In genomic region chr1:7366286-7366954, GRCh38 we compare ENCODE assay signal across 18 cellular contexts.
DNase-seq lines count a peak whose midpoint lies in the region; ATAC-seq and TF ChIP-seq lines count a peak whose summit lies in the region.
"Had no signal": no experiment of that assay in that cellular context is flagged by ENCODE, and none has a peak within 500 bp of the region (broad histone marks: within the 10 kb centered on the region; RNA-seq: fewer than 3 reads in every experiment).

No MANE protein-coding gene starts in this region.

- H3K4me3 ChIP-seq in Karpas-422 (ENCODE audit: low read length), result peak overlapping the region; percentile 34
- no peak overlapping the region for H3K4me3 ChIP-seq in choroid plexus epithelial cell (ENCODE audit: low read depth, low read length)
- H3K4me3 ChIP-seq in parathyroid adenoma (ENCODE audit: low read depth, low read length), result no peak overlapping the region
- H3K4me3 ChIP-seq in PC-9, result no peak overlapping the region
- H3K4me3 ChIP-seq: breast epithelium, esophagus squamous epithelium had no signal

- no peaks in the 10 kb centered on the region for H3K9me2 ChIP-seq in Karpas-422 (replicated peaks; ENCODE audit: insufficient read depth, low read length)
- H3K9me2 ChIP-seq in PC-9 (ENCODE audit: insufficient read depth), result no peaks in the 10 kb centered on the region
- H3K9me2 ChIP-seq: SK-N-SH had no signal

- CTCF ChIA-PET in PC-9 (lab: Charles Lee), result no interaction called here

- H3K9me3 ChIP-seq in Karpas-422 (ENCODE audit: low read length) (no peaks in the 10 kb centered on the region), parathyroid adenoma (ENCODE audit: control insufficient read depth, low read length) (no peaks in the 10 kb centered on the region), PC-9 (ENCODE audit: insufficient read depth, low read depth) (no peaks in the 10 kb centered on the region)
- H3K9me3 ChIP-seq: breast epithelium, esophagus squamous epithelium, SK-N-SH had no signal

- H3K27me3 Mint-ChIP-seq in natural killer cell treated with Interleukin-12 subunit alpha and Interleukin-12 subunit beta and Interleukin-15 and Interleukin-18, amount 100 ng/mL, for 72 hours, result peaks cover 4 to 6% of the 10 kb centered on the region in 2 donors
- H3K27me3 Mint-ChIP-seq: activated naive CD8-positive, alpha-beta T cell had no signal

- peaks cover 65% of the 10 kb centered on the region for H3K4me1 ChIP-seq in Karpas-422 (ENCODE audit: low read length)
- H3K4me1 ChIP-seq in parathyroid adenoma, result peaks cover 4% of the 10 kb centered on the region
- no peaks in the 10 kb centered on the region for H3K4me1 ChIP-seq in PC-9 (replicated peaks; ENCODE audit: insufficient read depth)
- H3K4me1 ChIP-seq: breast epithelium, esophagus squamous epithelium had no signal

- H3K36me3 ChIP-seq in Karpas-422 (ENCODE audit: insufficient read depth, low read length) (no peaks in the 10 kb centered on the region), parathyroid adenoma (ENCODE audit: control insufficient read depth, insufficient read depth, low read length) (no peaks in the 10 kb centered on the region), PC-9 (ENCODE audit: low read depth) (no peaks in the 10 kb centered on the region)
- H3K36me3 ChIP-seq: breast epithelium, esophagus squamous epithelium had no signal

- no peaks in the 10 kb centered on the region for H3K9me3 Mint-ChIP-seq in natural killer cell treated with Interleukin-12 subunit alpha and Interleukin-12 subunit beta and Interleukin-15 and Interleukin-18, amount 100 ng/mL, for 72 hours
- H3K9me3 Mint-ChIP-seq: activated T-cell treated with anti-CD3 and anti-CD28 coated beads, Interleukin-2, amount 50 U/mL, for 4 hours had no signal

- no peak overlapping the region for H3K27ac Mint-ChIP-seq in natural killer cell treated with Interleukin-12 subunit alpha and Interleukin-12 subunit beta and Interleukin-15 and Interleukin-18, amount 100 ng/mL, for 72 hours
- H3K27ac Mint-ChIP-seq: activated naive CD8-positive, alpha-beta T cell had no signal

- no peak for TF ChIP-seq CTCF in choroid plexus epithelial cell (conservative IDR thresholded peaks at IDR 0.05; ENCODE audit: low read depth, low read length)
- TF ChIP-seq CTCF in parathyroid adenoma (IDR thresholded peaks at IDR 0.05), result no peak
- no peak for TF ChIP-seq CTCF in PC-9 (conservative IDR thresholded peaks at IDR 0.05)

- no peaks in the 10 kb centered on the region for H3K36me3 Mint-ChIP-seq in natural killer cell treated with Interleukin-12 subunit alpha and Interleukin-12 subunit beta and Interleukin-15 and Interleukin-18, amount 100 ng/mL, for 72 hours
- H3K36me3 Mint-ChIP-seq: activated naive CD8-positive, alpha-beta T cell had no signal

- H3K27ac ChIP-seq in Karpas-422 (ENCODE audit: low read length) (peak overlapping the region; percentile 67), parathyroid adenoma (peak overlapping the region; percentile 24), PC-9 (no peak overlapping the region)
- H3K27ac ChIP-seq: breast epithelium, esophagus squamous epithelium had no signal

- H4K20me1 ChIP-seq in Karpas-422 (ENCODE audit: insufficient read depth, low read depth, low read length), result no peaks in the 10 kb centered on the region; the same call in 1 of the 2 replicates
- no peaks in the 10 kb centered on the region for H4K20me1 ChIP-seq in PC-9 (ENCODE audit: insufficient read depth)

- DNase-seq in Karpas-422, result peak; percentile 69
- DNase-seq in NCI-H345 (lab: John Stamatoyannopoulos, UW), result peak; percentile 86
- DNase-seq in choroid plexus epithelial cell (ENCODE audit: low read depth), result peak; percentile 67
- DNase-seq in PC-9, result no peak
- no peak for DNase-seq in natural killer cell treated with Interleukin-12 subunit alpha and Interleukin-12 subunit beta and Interleukin-15 and Interleukin-18, amount 100 ng/mL, for 72 hours (ENCODE audit: low spot score)
- DNase-seq: activated CD4-positive, alpha-beta T cell treated with anti-CD3 and anti-CD28 coated beads, Interleukin-2, amount 50 U/mL, for 1 hour; activated T-cell treated with anti-CD3 and anti-CD28 coated beads, Interleukin-2, amount 50 U/mL, for 4 hours; DND-41; esophagus squamous epithelium; head of caudate nucleus; midbrain; OCI-M1; SK-N-SH; stimulated activated CD4-positive, alpha-beta T cell treated with anti-CD3 and anti-CD28 coated beads, Interleukin-4, amount 100 ng/mL, for 1 hour had no signal

- intact Hi-C loops in PC-9 (cut with micrococcal nuclease; ENCODE audit: unreplicated experiment), result no loop called here

- H3K4me2 ChIP-seq in Karpas-422 (ENCODE audit: low read depth, low read length, poor library complexity, severe bottlenecking) (peak overlapping the region; percentile 63), parathyroid adenoma (ENCODE audit: low read length) (no peak overlapping the region), PC-9 (no peak overlapping the region)
- H3K4me2 ChIP-seq: SK-N-SH had no signal

- POLR2A ChIA-PET in PC-9 (lab: Charles Lee; ENCODE audit: unreplicated experiment), result no interaction called here

- H3K4me1 Mint-ChIP-seq in natural killer cell treated with Interleukin-12 subunit alpha and Interleukin-12 subunit beta and Interleukin-15 and Interleukin-18, amount 100 ng/mL, for 72 hours (ENCODE audit: low read depth in 2 of 2), result no peaks in the 10 kb centered on the region

- no peak overlapping the region for H3K4me3 Mint-ChIP-seq in natural killer cell treated with Interleukin-12 subunit alpha and Interleukin-12 subunit beta and Interleukin-15 and Interleukin-18, amount 100 ng/mL, for 72 hours
- H3K4me3 Mint-ChIP-seq: activated naive CD8-positive, alpha-beta T cell; activated T-cell treated with anti-CD3 and anti-CD28 coated beads, Interleukin-2, amount 50 U/mL, for 4 hours had no signal

- H2AFZ ChIP-seq in Karpas-422 (ENCODE audit: low read length) (0 out of 2 replicates have a peak overlapping the region, but pooled peaks have one; percentile 13), parathyroid adenoma (peak overlapping the region; percentile 46), PC-9 (no peak overlapping the region)

- H3K79me2 ChIP-seq in Karpas-422 (ENCODE audit: low read length) (no peaks in the 10 kb centered on the region), parathyroid adenoma (no peaks in the 10 kb centered on the region), PC-9 (ENCODE audit: low read depth) (no peaks in the 10 kb centered on the region)

- H3F3A ChIP-seq in PC-9 (ENCODE audit: insufficient read depth, low read depth), result no peaks in the 10 kb centered on the region

- no TSS peak for BruUV-seq in PC-9 (replicated peaks; lab: Mats Ljungman, UMichigan)

- H3K9ac ChIP-seq in Karpas-422 (ENCODE audit: low read length), result peak overlapping the region; percentile 18; the same call in 1 of the 2 replicates
- H3K9ac ChIP-seq in parathyroid adenoma, result no peak overlapping the region
- H3K9ac ChIP-seq: SK-N-SH had no signal

- peaks cover 5% of the 10 kb centered on the region; the same call in 1 of the 2 replicates for H3K27me3 ChIP-seq in Karpas-422 (ENCODE audit: low read length)
- no peaks in the 10 kb centered on the region for H3K27me3 ChIP-seq in parathyroid adenoma (ENCODE audit: control insufficient read depth, insufficient read depth, low read length)
- H3K27me3 ChIP-seq in PC-9 (ENCODE audit: insufficient read depth, low read depth), result peaks cover 18% of the 10 kb centered on the region; the same call in 1 of the 2 replicates
- H3K27me3 ChIP-seq: breast epithelium, esophagus squamous epithelium had no signal

- ATAC-seq in natural killer cell treated with Interleukin-12 subunit alpha and Interleukin-12 subunit beta and Interleukin-15 and Interleukin-18, amount 100 ng/mL, for 72 hours, result no peak
- ATAC-seq in GM19467 (IDR thresholded peaks at IDR 0.05; ENCODE audit: unreplicated experiment), result no peak
- ATAC-seq: activated T-cell treated with anti-CD3 and anti-CD28 coated beads, Interleukin-2, amount 50 U/mL, for 4 hours had no signal

Comparison
In these comparisons a context has a peak if more than half of its experiments do, and no peak if none do; other contexts are left out.
1. DNase-seq: peak in Karpas-422 (single experiment), NCI-H345 (single experiment) and choroid plexus epithelial cell (single experiment); none in PC-9 (0 of 2) and natural killer cell treated with Interleukin-12 subunit alpha and Interleukin-12 subunit beta and Interleukin-15 and Interleukin-18, amount 100 ng/mL, for 72 hours (single experiment).